ENCODE assay signal across 8 cellular contexts in genomic region chrX:46758956-46759644, GRCh38. TPM values are rescaled to one million over a fixed set of nuclear protein-coding genes. Genes with fewer than 3 reads are reported as not detected.
DNase-seq lines count a peak whose midpoint lies in the region; ATAC-seq and TF ChIP-seq lines count a peak whose summit lies in the region.

SLC9A7 (minus strand) TSS chrX:46759118; CDS start chrX:46759029, 89 bp downstream.

- H3K9me3 ChIP-seq in ES-I3 (ENCODE audit: control insufficient read depth, insufficient read depth, low read length) (0 out of 2 replicates have a peak, but pooled peaks cover 2% of the 10 kb centered on the region), SJSA1 (replicated peaks) (no peaks in the 10 kb centered on the region), gastroesophageal sphincter (no peaks in the 10 kb centered on the region), thoracic aorta (no peaks in the 10 kb centered on the region)

- TF ChIP-seq CTCF in LNCaP clone FGC (IDR thresholded peaks at IDR 0.05; ENCODE audit: control insufficient read depth, extremely low read depth, insufficient read depth) (peak; percentile 78), gastroesophageal sphincter (IDR thresholded peaks at IDR 0.05) (peak; percentile 66 to 90 (median 76)), omental fat pad (IDR thresholded peaks at IDR 0.05) (peak in 2 of 3 donors; percentile 70 to 74), thoracic aorta (IDR thresholded peaks at IDR 0.05) (peak; percentile 74)

- H3K4me1 ChIP-seq in ES-I3 (ENCODE audit: insufficient read depth, low read length) (peaks cover 16% of the 10 kb centered on the region; the same call in 1 of the 2 replicates), SJSA1 (replicated peaks) (peaks cover 13% of the 10 kb centered on the region), gastroesophageal sphincter (peaks cover 0 to 6% (median 0%) of the 10 kb centered on the region in 3 donors), thoracic aorta (ENCODE audit: control insufficient read depth in 1 of 2, low read depth in 2 of 2) (peaks cover 0 to 6% of the 10 kb centered on the region in 2 donors)

- no CpG with 5 or more reads among the region's 85 CpGs for WGBS in gastroesophageal sphincter (ENCODE audit: low coverage in 1 of 2), 2 donors

- H3K27me3 ChIP-seq in SJSA1 (replicated peaks) (no peaks in the 10 kb centered on the region), gastroesophageal sphincter (no peaks in the 10 kb centered on the region), thoracic aorta (replicated peaks; ENCODE audit: insufficient read depth) (no peaks in the 10 kb centered on the region)

- H3K36me3 ChIP-seq in ES-I3 (ENCODE audit: insufficient read depth, low read length): no peaks in the 10 kb centered on the region
- H3K36me3 ChIP-seq in SJSA1: no peaks in the 10 kb centered on the region
- H3K36me3 ChIP-seq in gastroesophageal sphincter: no peaks in the 10 kb centered on the region
- no peaks in the 10 kb centered on the region for H3K36me3 ChIP-seq in thoracic aorta

- peak; percentile 86 for ATAC-seq in gastroesophageal sphincter
- peak; percentile 92 for ATAC-seq in omental fat pad (ENCODE audit: low FRiP score)
- ATAC-seq in thoracic aorta (ENCODE audit: insufficient number of reproducible peaks, low FRiP score, low read depth): no peak

- peak within 1 kb of the TSS; percentile 59 for H3K9ac ChIP-seq in ES-I3 (ENCODE audit: low read depth, low read length)

- no peak for TF ChIP-seq EP300 in gastroesophageal sphincter (IDR thresholded peaks at IDR 0.05)

- peak within 1 kb of the TSS; percentile 65 for H3K4me3 ChIP-seq in LNCaP clone FGC (ENCODE audit: low read depth, low read length)
- peak within 1 kb of the TSS; percentile 46 for H3K4me3 ChIP-seq in SJSA1
- peak within 1 kb of the TSS; percentile 56 to 62 for H3K4me3 ChIP-seq in gastroesophageal sphincter
- peak within 1 kb of the TSS; percentile 71 for H3K4me3 ChIP-seq in thoracic aorta

- peak; percentile 50 for DNase-seq in GOT3 (lab: John Stamatoyannopoulos, UW)
- no peak for DNase-seq in LNCaP clone FGC (ENCODE audit: low read depth)
- DNase-seq in SJSA1 (ENCODE audit: low read depth in 1 of 2, low spot score in 2 of 2): peak; percentile 57 to 72
- peak; percentile 70 for DNase-seq in activated gamma-delta T cell treated with Interleukin-2 at 50 U/mL for 16 hours
- no peak for DNase-seq in omental fat pad (ENCODE audit: low spot score)
- no peak for DNase-seq in thoracic aorta (ENCODE audit: low spot score)

- TF ChIP-seq POLR2A in gastroesophageal sphincter (IDR thresholded peaks at IDR 0.05): no peak

- H3K27ac ChIP-seq in SJSA1 (no peak within 1 kb of the TSS), gastroesophageal sphincter (peak within 1 kb of the TSS in 3 of 4 donors; percentile 17 to 66 (median 58)), thoracic aorta (peak within 1 kb of the TSS in 1 of 2 donors; percentile 12)

RNA-seq across cellular contexts. Expression of gene SLC9A7, which starts in this region (rescaled TPM):
- total RNA-seq in SJSA1 (2014; rRNA removed; shearing (Covaris generic)): 0.60 and 0.63 TPM in 2 replicates
- total RNA-seq in gastroesophageal sphincter (1 to 10 TPM; 3.5 to 6.1 (median 4.2) TPM), omental fat pad (1 to 10 TPM in 3 of 4 donors, under 1 TPM in 1; 0.63 to 9.0 (median 2.7) TPM), thoracic aorta (10 to 100 TPM in 1 of 2 donors, 1 to 10 TPM in 1; 6.7 to 12.2 TPM)

Comparison
In these comparisons a context has a peak if more than half of its experiments do, and no peak if none do; other contexts are left out.
1. Peak in DNase-seq and H3K4me3 ChIP-seq in SJSA1; RNA of the gene not detected or under 1 TPM.
2. DNase-seq: peak in GOT3 (single experiment) and activated gamma-delta T cell treated with Interleukin-2 at 50 U/mL for 16 hours (single experiment); none in LNCaP clone FGC (single experiment), omental fat pad (single experiment) and thoracic aorta (single experiment).
3. Peak in every context shown above with its lines, with median percentiles within 50 percentile points of each other: H3K4me3 ChIP-seq and CTCF ChIP-seq.